22 cellular contexts compared by ENCODE assay signal in the genomic region with DNA sequence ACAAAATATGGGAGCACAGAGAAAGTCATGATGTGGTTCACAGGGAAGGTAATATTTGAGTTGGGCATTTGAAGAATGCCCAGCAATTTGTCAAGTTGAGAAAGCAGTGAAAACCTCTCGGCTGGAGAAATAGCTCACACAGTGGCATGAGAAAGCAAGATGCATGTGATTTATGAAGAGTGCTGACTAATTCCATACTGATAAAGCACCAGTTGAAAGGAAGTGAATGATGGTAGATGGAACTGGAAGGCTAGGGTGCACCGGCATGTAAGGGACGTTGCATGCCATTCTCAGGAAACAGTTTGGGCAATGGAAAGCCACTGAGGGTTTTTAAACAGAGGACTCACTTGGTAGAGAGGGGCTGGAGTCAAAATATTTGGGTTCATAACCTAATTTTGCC. TPM values are rescaled to one million over a fixed set of nuclear protein-coding genes. Genes with fewer than 3 reads are reported as not detected.
A peak's percentile ranks its signal among the peaks of the same experiment; 100 is the strongest.
DNase-seq lines count a peak whose midpoint lies in the region; ATAC-seq, FAIRE-seq and TF ChIP-seq lines count a peak whose summit lies in the region.
"Had no signal": no experiment of that assay in that cellular context is flagged by ENCODE, and none has a peak within 500 bp of the region (broad histone marks: within the 10 kb centered on the region; RNA-seq: fewer than 3 reads in every experiment).

No MANE protein-coding gene starts in this region.

- intact Hi-C loops in heart left ventricle (cut with DNase I) = no loop called here
- intact Hi-C loops in K562 (cut with micrococcal nuclease) = no loop called here

- no peaks in the 10 kb centered on the region for H3K79me2 ChIP-seq in K562 (ENCODE audit: control insufficient read depth, insufficient read depth, low read length)

- H3K27ac ChIP-seq in cardiac muscle cell (no peak overlapping the region), heart left ventricle (no peak overlapping the region), K562 (ENCODE audit: extremely low read depth, low read depth, low read length) (no peak overlapping the region; the same call in 2 of the 3 replicates)

- H3K4me1 ChIP-seq in cardiac muscle cell (ENCODE audit: low read depth) = no peaks in the 10 kb centered on the region
- peaks cover 0 to 6% (median 0%) of the 10 kb centered on the region in 12 donors for H3K4me1 ChIP-seq in heart left ventricle
- peaks cover 3 to 16% of the 10 kb centered on the region in 2 experiments; a peak in 4 of 5 replicates for H3K4me1 ChIP-seq in K562 (replicated peaks in 1 of 2; ENCODE audit: control insufficient read depth in 2 of 2, insufficient read depth in 2 of 2, low read length in 2 of 2)
- H3K4me1 ChIP-seq: BE2C had no signal

- no peak overlapping the region for H3K9ac ChIP-seq in K562 (ENCODE audit: insufficient read depth in 1 of 2, low read depth in 2 of 2, low read length in 2 of 2)

- BruUV-seq in K562 (replicated peaks; lab: Mats Ljungman, UMichigan) = no TSS peak

- peak; percentile 57 for FAIRE-seq in K562 (lab: Jason Lieb, UNC)
- FAIRE-seq in D721Med (lab: Jason Lieb, UNC) = no peak
- FAIRE-seq: A204.1, GM12892, H1 had no signal

- no peaks in the 10 kb centered on the region for H3K9me3 ChIP-seq in cardiac muscle cell (ENCODE audit: low read depth)
- H3K9me3 ChIP-seq in heart left ventricle = no peaks in the 10 kb centered on the region
- no peaks in the 10 kb centered on the region for H3K9me3 ChIP-seq in K562 (replicated peaks; ENCODE audit: control insufficient read depth, insufficient read depth, low read depth, low read length)
- H3K9me3 ChIP-seq: BE2C had no signal

- 47 to 61% (median 53%) methylated on average over 3 of the region's 3 CpGs for WGBS in heart left ventricle, 4 donors
- WGBS in K562 (ENCODE audit: insufficient coverage, low coverage, missing lambda C conversion rate) = 0% methylated on average over 3 of the region's 3 CpGs

- TF ChIP-seq CTCF in cardiac muscle cell (IDR thresholded peaks at IDR 0.05; ENCODE audit: low read depth, low read length) (no peak), heart left ventricle (IDR thresholded peaks at IDR 0.05) (no peak), K562 (IDR thresholded peaks at IDR 0.05 in 2 of 3, conservative IDR thresholded peaks at IDR 0.05 in 1 of 3; ENCODE audit: insufficient read depth in 2 of 3, low read depth in 1 of 3, low read length in 3 of 3) (no peak), omental fat pad (IDR thresholded peaks at IDR 0.05) (no peak), D721Med (IDR thresholded peaks at IDR 0.05; ENCODE audit: insufficient read depth, missing control alignments) (no peak)

- H3K36me3 ChIP-seq in cardiac muscle cell (no peaks in the 10 kb centered on the region), heart left ventricle (no peaks in the 10 kb centered on the region), K562 (ENCODE audit: control insufficient read depth, insufficient read depth, low read length) (no peaks in the 10 kb centered on the region)
- H3K36me3 ChIP-seq: BE2C had no signal

- peak; percentile 6 to 24 for DNase-seq in cardiac muscle cell (ENCODE audit: low read depth in 1 of 2, low spot score in 1 of 2)
- no peak for DNase-seq in heart left ventricle
- DNase-seq in OCI-M1 (lab: John Stamatoyannopoulos, UW) = peak; percentile 68
- DNase-seq in K562 (ENCODE audit: extremely low read depth in 1 of 4, low spot score in 3 of 4) = peak in 2 of 4 experiments; percentile 54 to 60
- no peak for DNase-seq in omental fat pad (ENCODE audit: low spot score)
- no peak for DNase-seq in stimulated activated CD4-positive, alpha-beta T cell treated with anti-CD3 and anti-CD28 coated beads, Interleukin-4, amount 100 ng/mL, for 1 hour
- no peak for DNase-seq in NCI-H2029 (lab: John Stamatoyannopoulos, UW)
- no peak for DNase-seq in D721Med (ENCODE audit: insufficient read length, low spot score)
- DNase-seq: BE2C, DMS 273 treated with DMSO at 0.1 percent for 48 hours, IMR-90, MV-4-11, NCI-H1105 treated with DMSO at 0.1 percent for 48 hours, NCI-H1694 treated with DMSO at 0.1 percent for 48 hours, NCI-H446 treated with DMSO at 0.1 percent for 48 hours, NCI-H526 treated with DMSO at 0.1 percent for 48 hours, SIG-M5 had no signal

- H4K20me1 ChIP-seq in K562 (replicated peaks; ENCODE audit: control insufficient read depth, insufficient read depth, low read length) = no peaks in the 10 kb centered on the region

- in situ Hi-C loops in K562 (cut with MboI) = loop anchor here (5.0 kb wide), 1 partner anchor 37 kb away; no protein-coding TSS in a partner anchor

- H3K27me3 ChIP-seq in cardiac muscle cell (no peaks in the 10 kb centered on the region), heart left ventricle (peaks cover 0 to 5% (median 0%) of the 10 kb centered on the region in 9 donors), K562 (ENCODE audit: control insufficient read depth in 2 of 2, insufficient read depth in 2 of 2, low read length in 2 of 2) (no peaks in the 10 kb centered on the region)
- H3K27me3 ChIP-seq: BE2C had no signal

- TF ChIP-seq RAD21 in K562 (CRISPR knock-in tag; conservative IDR thresholded peaks at IDR 0.05 in 1 of 2, IDR thresholded peaks at IDR 0.05 in 1 of 2) = peak in 1 of 2 experiments; percentile 19; a peak in 2 of 4 replicates

- CTCF ChIA-PET in K562 (lab: Yijun Ruan, JAX; ENCODE audit: low intra/inter-chr PET ratio) = no interaction called here

- POLR2A ChIA-PET in K562 (lab: Yijun Ruan, JAX) = interaction anchor here (0.6 to 1.8 kb wide), 6 partner anchors 12 to 1134 kb away, joined by 3 to 6 read pairs (median 3); a partner anchor contains a TSS

- peak; percentile 64 for TF ChIP-seq EP300 in K562 (IDR thresholded peaks at IDR 0.05; ENCODE audit: low read length)

- no peak overlapping the region for H3K4me3 ChIP-seq in cardiac muscle cell
- no peak overlapping the region for H3K4me3 ChIP-seq in heart left ventricle
- no peak overlapping the region for H3K4me3 ChIP-seq in K562

- TF ChIP-seq POLR2A in heart left ventricle (IDR thresholded peaks at IDR 0.05) (no peak), K562 (conservative IDR thresholded peaks at IDR 0.05) (no peak)

- ATAC-seq in heart left ventricle (no peak), K562 (peak; percentile 90), omental fat pad (ENCODE audit: low FRiP score) (peak; percentile 32)
- ATAC-seq: HCT116, Panc1 had no signal

- peak overlapping the region; percentile 52; the same call in 1 of the 2 replicates for H2AFZ ChIP-seq in K562 (ENCODE audit: low read depth, low read length)

- peak overlapping the region; percentile 39; the same call in 1 of the 2 replicates for H3K4me2 ChIP-seq in K562 (ENCODE audit: insufficient read depth, low read length)

- H3K9me1 ChIP-seq in K562 (ENCODE audit: control insufficient read depth, insufficient read depth, low read length) = no peaks in the 10 kb centered on the region

TF ChIP-seq in K562, 482 proteins besides CTCF, POLR2A, EP300 and RAD21 (continues in another document):
- TF ChIP-seq CXXC5 (CRISPR knock-in tag; IDR thresholded peaks at IDR 0.05) = peak; percentile 34
- peak; percentile 30; the same call in 1 of the 2 replicates for TF ChIP-seq L3MBTL2 (IDR thresholded peaks at IDR 0.05)
- no peak for TF ChIP-seq ZNF76 (CRISPR knock-in tag; IDR thresholded peaks at IDR 0.05; ENCODE audit: borderline replicate concordance)
- 0 out of 2 replicates have a peak, but pooled peaks have one; percentile 42 for TF ChIP-seq ZNF589 (CRISPR knock-in tag; IDR thresholded peaks at IDR 0.05; ENCODE audit: low read depth)
- no peak for TF ChIP-seq ZNF143 (CRISPR knock-in tag; IDR thresholded peaks at IDR 0.05)
- no peak for TF ChIP-seq BRD4 (IDR thresholded peaks at IDR 0.05)
- no peak for TF ChIP-seq NRF1 (conservative IDR thresholded peaks at IDR 0.05 in 1 of 2, IDR thresholded peaks at IDR 0.05 in 1 of 2)
- no peak for TF ChIP-seq HNRNPH1 (optimal IDR thresholded peaks at IDR 0.05; ENCODE audit: low read depth, low read length)
- TF ChIP-seq, protein P1, sequence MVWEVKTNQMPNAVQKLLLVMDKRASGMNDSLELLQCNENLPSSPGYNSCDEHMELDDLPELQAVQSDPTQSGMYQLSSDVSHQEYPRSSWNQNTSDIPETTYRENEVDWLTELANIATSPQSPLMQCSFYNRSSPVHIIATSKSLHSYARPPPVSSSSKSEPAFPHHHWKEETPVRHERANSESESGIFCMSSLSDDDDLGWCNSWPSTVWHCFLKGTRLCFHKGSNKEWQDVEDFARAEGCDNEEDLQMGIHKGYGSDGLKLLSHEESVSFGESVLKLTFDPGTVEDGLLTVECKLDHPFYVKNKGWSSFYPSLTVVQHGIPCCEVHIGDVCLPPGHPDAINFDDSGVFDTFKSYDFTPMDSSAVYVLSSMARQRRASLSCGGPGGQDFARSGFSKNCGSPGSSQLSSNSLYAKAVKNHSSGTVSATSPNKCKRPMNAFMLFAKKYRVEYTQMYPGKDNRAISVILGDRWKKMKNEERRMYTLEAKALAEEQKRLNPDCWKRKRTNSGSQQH (CRISPR knock-in tag; IDR thresholded peaks at IDR 0.05) = no peak
- peak; percentile 83 for TF ChIP-seq FOSL1 (tag; conservative IDR thresholded peaks at IDR 0.05)
- no peak for TF ChIP-seq EGR1 (conservative IDR thresholded peaks at IDR 0.05)
- peak; percentile 54; the same call in 1 of the 2 replicates for TF ChIP-seq ETV1 (tag; conservative IDR thresholded peaks at IDR 0.05; ENCODE audit: low read depth)

RNA-seq across cellular contexts. Expression of a gene that starts 53.5 kb away (rescaled TPM):
- total RNA-seq in cardiac muscle cell (28.3 and 37.9 TPM in 2 replicates), heart left ventricle (10 to 100 TPM in 2 of 9 donors, 1 to 10 TPM in 7; 4.8 to 11.4 (median 8.0) TPM), K562 (2014; rRNA removed) (41.8 and 59.6 TPM in 2 replicates), K562 (2014; rRNA removed; fragmentation: Illumina TruSeq; extraction: Trizol) (61.0 and 73.0 TPM in 2 replicates), K562 (2015; rRNA removed; fragmentation: Illumina TruSeq; extraction: Trizol) (48.6 and 57.7 TPM in 2 replicates), K562 (2021) (65.2 and 73.5 TPM in 2 replicates), omental fat pad (10 to 100 TPM in 3 of 4 donors, 1 to 10 TPM in 1; 8.4 to 27.6 (median 14.1) TPM)
- polyA plus RNA-seq in cardiac muscle cell (70.9 and 88.6 TPM in 2 replicates), heart left ventricle (1 to 10 TPM; 5.7 to 5.9 TPM), K562 (2011; rRNA removed) (102 and 124 TPM in 2 replicates), K562 (2014; fragmentation: Illumina TruSeq; extraction: Trizol) (46.4 and 49.6 TPM in 2 replicates), K562 (2014; fragmentation: Nextera tagmentation; extraction: Ambion mirVana) (10 to 100 TPM; 29.3 to 35.7 TPM), K562 (2014; rRNA removed) (44.1 and 48.3 TPM in 2 replicates)
- 113 and 169 TPM in 2 replicates for total RNA-seq in K562 (2011; cell fraction: chromatin; rRNA removed; ENCODE audit: low replicate concordance)
- total RNA-seq in K562 (2011; cell fraction: nucleolus; rRNA removed) = 52.4 and 56.5 TPM in 2 replicates
- total RNA-seq in K562 (2011; cell fraction: nucleoplasm; rRNA removed) = 83.4 and 116 TPM in 2 replicates
- polyA plus RNA-seq in K562 (2011; cell fraction: cytosol; rRNA removed) = 33.7 and 48.2 TPM in 2 replicates
- 70.9 and 72.2 TPM in 2 replicates for polyA plus RNA-seq in K562 (2011; cell fraction: nucleus; rRNA removed)
- 26.3 and 52.8 TPM in 2 replicates for polyA plus RNA-seq in K562 (2012)
- polyA minus RNA-seq in K562 (2011; rRNA and poly(A)+ RNA removed) = 207 and 218 TPM in 2 replicates
- 42.9 and 48.8 TPM in 2 replicates for polyA minus RNA-seq in K562 (2011; cell fraction: cytosol; rRNA and poly(A)+ RNA removed)
- 80.4 and 145 TPM in 2 replicates for polyA minus RNA-seq in K562 (2011; cell fraction: nucleus; rRNA and poly(A)+ RNA removed)

Comparison
In these comparisons a context has a peak if more than half of its experiments do, and no peak if none do; other contexts are left out.
1. DNase-seq: peak in cardiac muscle cell (2 of 2) and OCI-M1 (single experiment); none in heart left ventricle (0 of 5), omental fat pad (single experiment), stimulated activated CD4-positive, alpha-beta T cell treated with anti-CD3 and anti-CD28 coated beads, Interleukin-4, amount 100 ng/mL, for 1 hour (single experiment), NCI-H2029 (single experiment) and D721Med (single experiment).
2. ATAC-seq: peak in K562 (single experiment) and omental fat pad (single experiment); none in heart left ventricle (0 of 4).